Comparison of ENCODE assay signal across 28 cellular contexts in genomic region chr10:105159268-105159667, GRCh38.
"Had no signal": no experiment of that assay in that cellular context is flagged by ENCODE, and none has a peak within 500 bp of the region (broad histone marks: within the 10 kb centered on the region; RNA-seq: fewer than 3 reads in every experiment).

No MANE protein-coding gene starts in this region.

- H3K9me3 Mint-ChIP-seq: activated CD4-positive, alpha-beta memory T cell treated with anti-CD3 and anti-CD28 coated beads, Interleukin-2, amount 10 ng/mL, durations not matched to agents 7 days and 5 days; activated CD4-positive, alpha-beta T cell treated with anti-CD3 and anti-CD28 coated beads, Interleukin-2, amount 10 ng/mL, durations not matched to agents 7 days and 5 days; activated naive CD4-positive, alpha-beta T cell treated with anti-CD3 and anti-CD28 coated beads, Interleukin-2, amount 10 ng/mL, durations not matched to agents 7 days and 5 days; activated naive CD4-positive, alpha-beta T cell treated with anti-CD3 and anti-CD28 coated beads, Interleukin-2, amount 50 U/mL, for 72 hours; activated naive CD8-positive, alpha-beta T cell treated with anti-CD3 and anti-CD28 coated beads, Interleukin-2, amount 10 ng/mL, durations not matched to agents 7 days and 5 days; activated T-cell treated with anti-CD3 and anti-CD28 coated beads, Interleukin-2, amount 50 U/mL, for 24 hours; dendritic cell treated with granulocyte-macrophage colony-stimulating factor and Interleukin-4, amounts not matched to agents 40 ng/mL and 50 ng/mL, for 4 days; endodermal cell; WTC11 had no signal

- H3K36me3 Mint-ChIP-seq: activated naive CD4-positive, alpha-beta T cell treated with anti-CD3 and anti-CD28 coated beads, Interleukin-2, amount 10 ng/mL, durations not matched to agents 7 days and 5 days; activated naive CD8-positive, alpha-beta T cell treated with anti-CD3 and anti-CD28 coated beads, Interleukin-2, amount 10 ng/mL, durations not matched to agents 7 days and 5 days; WTC11 had no signal

- H3K4me3 ChIP-seq: coronary artery, dorsolateral prefrontal cortex, gastrocnemius medialis had no signal

- H3K4me3 Mint-ChIP-seq: activated CD4-positive, alpha-beta memory T cell treated with anti-CD3 and anti-CD28 coated beads, Interleukin-2, amount 10 ng/mL, durations not matched to agents 7 days and 5 days; activated CD4-positive, alpha-beta T cell treated with anti-CD3 and anti-CD28 coated beads, Interleukin-2, amount 10 ng/mL, durations not matched to agents 7 days and 5 days; activated naive CD4-positive, alpha-beta T cell treated with anti-CD3 and anti-CD28 coated beads, Interleukin-2, amount 10 ng/mL, durations not matched to agents 7 days and 5 days; activated naive CD8-positive, alpha-beta T cell treated with anti-CD3 and anti-CD28 coated beads, Interleukin-2, amount 10 ng/mL, durations not matched to agents 7 days and 5 days; activated T-cell treated with anti-CD3 and anti-CD28 coated beads, Interleukin-2, amount 50 U/mL, for 24 hours; activated T-cell treated with anti-CD3 and anti-CD28 coated beads, Interleukin-2, amount 50 U/mL, for 72 hours; central memory CD8-positive, alpha-beta T cell; dendritic cell treated with granulocyte-macrophage colony-stimulating factor and Interleukin-4, amounts not matched to agents 40 ng/mL and 50 ng/mL, for 4 days; endodermal cell; WTC11 had no signal

- H3K27ac Mint-ChIP-seq: activated CD4-positive, alpha-beta memory T cell treated with anti-CD3 and anti-CD28 coated beads, Interleukin-2, amount 10 ng/mL, durations not matched to agents 7 days and 5 days; activated CD4-positive, alpha-beta T cell treated with anti-CD3 and anti-CD28 coated beads, Interleukin-2, amount 10 ng/mL, durations not matched to agents 7 days and 5 days; activated naive CD4-positive, alpha-beta T cell treated with anti-CD3 and anti-CD28 coated beads, Interleukin-2, amount 10 ng/mL, durations not matched to agents 7 days and 5 days; activated naive CD4-positive, alpha-beta T cell treated with anti-CD3 and anti-CD28 coated beads, Interleukin-2, amount 50 U/mL, for 72 hours; activated naive CD8-positive, alpha-beta T cell treated with anti-CD3 and anti-CD28 coated beads, Interleukin-2, amount 10 ng/mL, durations not matched to agents 7 days and 5 days; activated T-cell treated with anti-CD3 and anti-CD28 coated beads, Interleukin-2, amount 50 U/mL, for 24 hours; activated T-cell treated with anti-CD3 and anti-CD28 coated beads, Interleukin-2, amount 50 U/mL, for 72 hours; dendritic cell treated with granulocyte-macrophage colony-stimulating factor and Interleukin-4, amounts not matched to agents 40 ng/mL and 50 ng/mL, for 4 days; endodermal cell; WTC11 had no signal

- H3K4me1 Mint-ChIP-seq: activated CD4-positive, alpha-beta memory T cell treated with anti-CD3 and anti-CD28 coated beads, Interleukin-2, amount 10 ng/mL, durations not matched to agents 7 days and 5 days; activated CD4-positive, alpha-beta T cell treated with anti-CD3 and anti-CD28 coated beads, Interleukin-2, amount 10 ng/mL, durations not matched to agents 7 days and 5 days; activated naive CD4-positive, alpha-beta T cell treated with anti-CD3 and anti-CD28 coated beads, Interleukin-2, amount 10 ng/mL, durations not matched to agents 7 days and 5 days; activated naive CD8-positive, alpha-beta T cell treated with anti-CD3 and anti-CD28 coated beads, Interleukin-2, amount 10 ng/mL, durations not matched to agents 7 days and 5 days; central memory CD8-positive, alpha-beta T cell had no signal

- H3K36me3 ChIP-seq: brain microvascular endothelial cell, gastrocnemius medialis had no signal

- H3K4me1 ChIP-seq: foreskin keratinocyte, gastrocnemius medialis had no signal

- H3K27me3 Mint-ChIP-seq: activated CD4-positive, alpha-beta memory T cell treated with anti-CD3 and anti-CD28 coated beads, Interleukin-2, amount 10 ng/mL, durations not matched to agents 7 days and 5 days; activated CD4-positive, alpha-beta T cell treated with anti-CD3 and anti-CD28 coated beads, Interleukin-2, amount 10 ng/mL, durations not matched to agents 7 days and 5 days; activated naive CD4-positive, alpha-beta T cell treated with anti-CD3 and anti-CD28 coated beads, Interleukin-2, amount 10 ng/mL, durations not matched to agents 7 days and 5 days; activated naive CD8-positive, alpha-beta T cell treated with anti-CD3 and anti-CD28 coated beads, Interleukin-2, amount 10 ng/mL, durations not matched to agents 7 days and 5 days; activated T-cell treated with anti-CD3 and anti-CD28 coated beads, Interleukin-2, amount 50 U/mL, for 24 hours; central memory CD8-positive, alpha-beta T cell; dendritic cell treated with granulocyte-macrophage colony-stimulating factor and Interleukin-4, amounts not matched to agents 40 ng/mL and 50 ng/mL, for 4 days had no signal

- H3K27ac ChIP-seq: brain microvascular endothelial cell, coronary artery, dorsolateral prefrontal cortex, foreskin keratinocyte, gastrocnemius medialis had no signal

- ATAC-seq: activated naive CD4-positive, alpha-beta T cell treated with anti-CD3 and anti-CD28 coated beads, Interleukin-2, amount 50 U/mL, for 72 hours; activated T-cell treated with anti-CD3 and anti-CD28 coated beads, Interleukin-2, amount 50 U/mL, for 72 hours; esophagus mucosa; foreskin keratinocyte; gastrocnemius medialis; WTC11 had no signal

- H3K9me3 ChIP-seq: gastrocnemius medialis had no signal

- H3K27me3 ChIP-seq: brain microvascular endothelial cell, foreskin keratinocyte, gastrocnemius medialis had no signal

- DNase-seq: activated CD4-positive, alpha-beta memory T cell treated with anti-CD3 and anti-CD28 coated beads, Interleukin-2, amount 10 ng/mL, durations not matched to agents 7 days and 5 days; activated CD4-positive, alpha-beta T cell treated with anti-CD3 and anti-CD28 coated beads for 1 hour; activated CD4-positive, alpha-beta T cell treated with anti-CD3 and anti-CD28 coated beads for 4 hours; activated CD4-positive, alpha-beta T cell treated with anti-CD3 and anti-CD28 coated beads, Interleukin-2, amount 10 ng/mL, durations not matched to agents 7 days and 5 days; activated CD4-positive, alpha-beta T cell treated with anti-CD3 and anti-CD28 coated beads, Interleukin-2, amount 50 U/mL, for 4 hours; activated CD8-positive, alpha-beta memory T cell treated with anti-CD3 and anti-CD28 coated beads, Interleukin-2, amount 50 U/mL, for 48 hours; activated gamma-delta T cell; activated naive CD4-positive, alpha-beta T cell; activated naive CD4-positive, alpha-beta T cell treated with anti-CD3 and anti-CD28 coated beads, Interleukin-2, amount 10 ng/mL, durations not matched to agents 7 days and 5 days; activated naive CD8-positive, alpha-beta T cell treated with anti-CD3 and anti-CD28 coated beads, Interleukin-2, amount 10 ng/mL, durations not matched to agents 7 days and 5 days; activated T-cell treated with anti-CD3 and anti-CD28 coated beads for 4 hours; activated T-cell treated with anti-CD3 and anti-CD28 coated beads, Interleukin-2, amount 50 U/mL, for 24 hours; activated T-cell treated with anti-CD3 and anti-CD28 coated beads, Interleukin-2, amount 50 U/mL, for 72 hours; anterior cingulate cortex; brain microvascular endothelial cell; dorsolateral prefrontal cortex; effector memory CD4-positive, alpha-beta T cell; endodermal cell; foreskin keratinocyte; gastrocnemius medialis; glutamatergic neuron; T-helper 2 cell had no signal
